Comparison of ENCODE assay signal across 23 cellular contexts in genomic region chr17:54944796-54945195, GRCh38. TPM values are rescaled to one million over a fixed set of nuclear protein-coding genes. Genes with fewer than 3 reads are reported as not detected.
DNase-seq lines count a peak whose midpoint lies in the region; ATAC-seq and TF ChIP-seq lines count a peak whose summit lies in the region.
"Had no signal": no experiment of that assay in that cellular context is flagged by ENCODE, and none has a peak within 500 bp of the region (broad histone marks: within the 10 kb centered on the region; RNA-seq: fewer than 3 reads in every experiment).

No MANE protein-coding gene starts in this region.

- no peaks in the 10 kb centered on the region for H3K9me3 Mint-ChIP-seq in T-cell
- H3K9me3 Mint-ChIP-seq: activated T-cell treated with anti-CD3 and anti-CD28 coated beads, Interleukin-2, amount 50 U/mL, for 72 hours; endodermal cell; H9 had no signal

- in situ Hi-C loops in GM13977 (cut with MboI; ENCODE audit: low pct_unique_long_range_greater_than_20kb, low sequenced_read_pairs, unreplicated experiment): no loop called here

- POLR2A ChIA-PET in T-cell (lab: Charles Lee): interaction anchor here in 1 of 2 donors (0.7 kb wide), 1 partner anchor 12 kb away, joined by 3 read pairs; no protein-coding TSS in a partner anchor

- DNase-seq in HCEC 1CT (peak; percentile 9), T-helper 17 cell (no peak), fibroblast of mammary gland (ENCODE audit: low read depth) (peak; percentile 15), renal cortical epithelial cell (ENCODE audit: low read depth) (peak; percentile 40), GM13977 (ENCODE audit: low spot score) (no peak), T-cell (no peak), ecto neural progenitor cell (ENCODE audit: low spot score) (no peak)
- DNase-seq: activated naive CD4-positive, alpha-beta T cell treated with anti-CD3 and anti-CD28 coated beads, Interleukin-2, amount 50 U/mL, for 16 hours; activated T-cell treated with anti-CD3 and anti-CD28 coated beads, Interleukin-2, amount 50 U/mL, for 72 hours; anterior cingulate cortex; endodermal cell; H9; hypothalamus; NCI-H2029; NCI-H446 treated with DMSO at 0.1 percent for 48 hours; occipital lobe; Peyer's patch; stimulated activated CD4-positive, alpha-beta T cell treated with anti-CD3 and anti-CD28 coated beads, Interleukin-15, amount 100 ng/mL, for 24 hours; substantia nigra; T-helper 9 cell had no signal

- ATAC-seq in T-helper 17 cell (no peak), HG02642 (IDR thresholded peaks at IDR 0.05; ENCODE audit: poor library complexity, unreplicated experiment) (no peak), T-cell (replicated peaks in 1 of 4) (no peak)
- ATAC-seq: activated CD4-positive, CD25-positive, alpha-beta regulatory T cell treated with anti-CD3 and anti-CD28 coated beads, Interleukin-2, amount 50 U/mL, for 24 hours; activated T-cell treated with anti-CD3 and anti-CD28 coated beads, Interleukin-2, amount 50 U/mL, for 72 hours; SK-N-SH treated with all-trans-retinoic acid at 6 μM for 48 hours had no signal

- H3K4me1 Mint-ChIP-seq in T-helper 17 cell (no peaks in the 10 kb centered on the region), T-cell (no peaks in the 10 kb centered on the region)
- H3K4me1 Mint-ChIP-seq: H9 had no signal

- no peak overlapping the region for H3K4me3 ChIP-seq in fibroblast of mammary gland (ENCODE audit: control insufficient read depth, low read depth, low read length)
- H3K4me3 ChIP-seq: Peyer's patch had no signal

- no peaks in the 10 kb centered on the region for H3K9me3 ChIP-seq in T-helper 17 cell (ENCODE audit: control insufficient read depth, low read length, poor library complexity, severe bottlenecking)
- H3K9me3 ChIP-seq: Peyer's patch had no signal

- H3K27me3 Mint-ChIP-seq in T-helper 17 cell (peaks cover 14% of the 10 kb centered on the region), T-cell (peaks cover 0 to 11% of the 10 kb centered on the region in 2 donors)

- H3K4me3 Mint-ChIP-seq in T-helper 17 cell: no peak overlapping the region
- H3K4me3 Mint-ChIP-seq in T-cell: no peak overlapping the region
- H3K4me3 Mint-ChIP-seq: activated T-cell treated with anti-CD3 and anti-CD28 coated beads, Interleukin-2, amount 50 U/mL, for 72 hours; endodermal cell; H9 had no signal

- H3K27ac Mint-ChIP-seq in T-helper 17 cell (peak overlapping the region; percentile 32), T-cell (no peak overlapping the region)
- H3K27ac Mint-ChIP-seq: activated T-cell treated with anti-CD3 and anti-CD28 coated beads, Interleukin-2, amount 50 U/mL, for 72 hours; endodermal cell had no signal

- CTCF ChIA-PET in T-cell (lab: Charles Lee): no interaction called here

- no peak for TF ChIP-seq CTCF in fibroblast of mammary gland (conservative IDR thresholded peaks at IDR 0.05; ENCODE audit: control insufficient read depth, insufficient read depth, low read depth, low read length)
- TF ChIP-seq CTCF in GM13977 (IDR thresholded peaks at IDR 0.05; ENCODE audit: extremely low read depth, insufficient read depth, missing control alignments): no peak

- H3K36me3 Mint-ChIP-seq in T-helper 17 cell (ENCODE audit: low read depth): peaks cover 3% of the 10 kb centered on the region
- no peaks in the 10 kb centered on the region for H3K36me3 Mint-ChIP-seq in T-cell

RNA-seq across cellular contexts. Expression of gene COX11, which starts 23.7 kb away (rescaled TPM):
- total RNA-seq in T-helper 17 cell (10 to 100 TPM; 27.7 to 40.1 TPM), renal cortical epithelial cell (67.2 and 76.4 TPM in 2 replicates), T-cell (10 to 100 TPM; 37.6 to 74.1 (median 56.0) TPM)

RNA-seq across cellular contexts. Expression of gene STXBP4, which starts 23.8 kb away (rescaled TPM):
- 1 to 10 TPM; 6.1 to 7.4 TPM for total RNA-seq in T-helper 17 cell
- 14.4 and 72.5 TPM in 2 replicates for total RNA-seq in renal cortical epithelial cell
- 10 to 100 TPM in 1 of 5 donors, 1 to 10 TPM in 4; 5.7 to 10.6 (median 9.1) TPM for total RNA-seq in T-cell

RNA-seq across cellular contexts. Expression of gene TOM1L1, which starts 44.1 kb away (rescaled TPM):
- total RNA-seq in T-helper 17 cell: 1 to 10 TPM in 1 of 2 donors, under 1 TPM in 1; 0.42 to 1.1 TPM
- 127 and 132 TPM in 2 replicates for total RNA-seq in renal cortical epithelial cell
- under 1 TPM in 4 of 5 donors, not detected in 1; 0.26 to 0.67 (median 0.49) TPM for total RNA-seq in T-cell

Comparison
In these comparisons a context has a peak if more than half of its experiments do, and no peak if none do; other contexts are left out.
1. DNase-seq: peak in HCEC 1CT (single experiment), fibroblast of mammary gland (single experiment) and renal cortical epithelial cell (single experiment); none in T-helper 17 cell (0 of 3), GM13977 (single experiment), T-cell (0 of 34) and ecto neural progenitor cell (single experiment).
2. RNA of gene TOM1L1, which starts 44.1 kb away (total RNA-seq): 127 to 132 TPM in renal cortical epithelial cell; 0.42 to 1.1 TPM in T-helper 17 cell and 0.26 to 0.67 TPM in T-cell; every median in the first group is over 10 times any median in the second.